In genomic region chr1:237799762-237800474, GRCh38 we compare ENCODE assay signal across 8 cellular contexts.
DNase-seq lines count a peak whose midpoint lies in the region; ATAC-seq lines count a peak whose summit lies in the region.

No MANE protein-coding gene starts in this region.

- no peaks in the 10 kb centered on the region for H3K9me3 ChIP-seq in right cardiac atrium (ENCODE audit: control insufficient read depth, low read length)

- DNase-seq in Caki2 (ENCODE audit: low read depth) (peak; percentile 90), NCI-H1930 (lab: John Stamatoyannopoulos, UW) (peak; percentile 23 to 28), right cardiac atrium (peak in 2 of 3 donors; percentile 64 to 68), hepatic stellate cell (ENCODE audit: low spot score) (no peak)
- DNase-seq in activated CD4-positive, alpha-beta T cell treated with anti-CD3 and anti-CD28 coated beads, Interleukin-2, amount 50 U/mL, for 1 hour, result peak; percentile 11
- peak; percentile 17 to 27 for DNase-seq in stimulated activated CD4-positive, alpha-beta T cell treated with anti-CD3 and anti-CD28 coated beads, Interleukin-4, amount 100 ng/mL, for 48 hours (ENCODE audit: low read depth in 2 of 2)

- no peaks in the 10 kb centered on the region for H3K4me1 ChIP-seq in right cardiac atrium (ENCODE audit: control insufficient read depth, insufficient read depth, low read length)

- 67% methylated on average over 5 of the region's 5 CpGs for WGBS in right cardiac atrium

- ATAC-seq in GM18861 (IDR thresholded peaks at IDR 0.05; ENCODE audit: unreplicated experiment) (peak; percentile 98), HG02981 (IDR thresholded peaks at IDR 0.05; ENCODE audit: unreplicated experiment) (peak; percentile 100), right cardiac atrium (peak; percentile 62 to 68)

- no peak overlapping the region for H3K27ac ChIP-seq in right cardiac atrium (ENCODE audit: low read length)

- in situ Hi-C loops in Caki2 (cut with HindIII; ENCODE audit: low pct_unique_long_range_greater_than_20kb, low sequenced_read_pairs), result no loop called here

- intact Hi-C loops in right cardiac atrium (cut with DNase I), result no loop called here

- no peaks in the 10 kb centered on the region for H3K27me3 ChIP-seq in right cardiac atrium (ENCODE audit: control insufficient read depth, insufficient read depth)

- no peak overlapping the region for H3K4me3 ChIP-seq in right cardiac atrium (ENCODE audit: low read length)
